In genomic region chr16:3465301-3465700, GRCh38 we compare ENCODE assay signal across 1 cellular context.
TF ChIP-seq lines count a peak whose summit lies in the region.

No MANE protein-coding gene starts in this region.

TF ChIP-seq in H1, 55 proteins besides CTCF, POLR2A, EP300 and RAD21:
- no peak for TF ChIP-seq ASH2L (IDR thresholded peaks at IDR 0.05; ENCODE audit: low read length)
- no peak for TF ChIP-seq GABPA (IDR thresholded peaks at IDR 0.05; ENCODE audit: borderline replicate concordance, insufficient read depth, low read length)
- TF ChIP-seq CTBP2 (IDR thresholded peaks at IDR 0.05; ENCODE audit: borderline replicate concordance, insufficient read depth, insufficient read length, low read length): no peak
- TF ChIP-seq KDM1A (IDR thresholded peaks at IDR 0.05; ENCODE audit: borderline replicate concordance, low read length): no peak
- TF ChIP-seq CBX8 (IDR thresholded peaks at IDR 0.05; ENCODE audit: borderline replicate concordance, low read depth, low read length): no peak
- no peak for TF ChIP-seq RXRA (IDR thresholded peaks at IDR 0.05; ENCODE audit: insufficient read depth, low read depth, low read length)
- TF ChIP-seq FOSL1 (IDR thresholded peaks at IDR 0.05; ENCODE audit: insufficient read depth, low read depth, low read length): no peak
- TF ChIP-seq ATF3 (IDR thresholded peaks at IDR 0.05; ENCODE audit: insufficient read depth, low read depth, low read length): no peak
- no peak for TF ChIP-seq SAP30 (IDR thresholded peaks at IDR 0.05; ENCODE audit: insufficient read depth, insufficient replicate concordance, low read length)
- no peak for TF ChIP-seq POU5F1 (IDR thresholded peaks at IDR 0.05; ENCODE audit: low read depth, low read length)
